ENCODE assay signal across 32 cellular contexts in genomic region chr9:25017779-25018178, GRCh38.
"Had no signal": no experiment of that assay in that cellular context is flagged by ENCODE, and none has a peak within 500 bp of the region (broad histone marks: within the 10 kb centered on the region; RNA-seq: fewer than 3 reads in every experiment).

No MANE protein-coding gene starts in this region.

- ATAC-seq: activated naive CD4-positive, alpha-beta T cell treated with anti-CD3 and anti-CD28 coated beads, Interleukin-2, amount 50 U/mL, for 72 hours; activated naive CD8-positive, alpha-beta T cell treated with anti-CD3 and anti-CD28 coated beads, Interleukin-2, amount 50 U/mL, for 24 hours; activated T-cell treated with anti-CD3 and anti-CD28 coated beads, Interleukin-2, amount 50 U/mL, for 4 hours; activated T-cell treated with anti-CD3 and anti-CD28 coated beads, Interleukin-2, amount 50 U/mL, for 72 hours; activated T-helper 17 cell treated with anti-CD3 and anti-CD28 coated beads, Interleukin-2, amount 50 U/mL, for 72 hours; body of pancreas had no signal

- H3K4me3 ChIP-seq: adrenal gland, ascending aorta, body of pancreas, breast epithelium, cardiac muscle cell had no signal

- FAIRE-seq: astrocyte, bronchial epithelial cell had no signal

- H3K27ac ChIP-seq: adrenal gland, ascending aorta, body of pancreas, brain microvascular endothelial cell, breast epithelium, cardiac muscle cell had no signal

- H3K27me3 ChIP-seq: adrenal gland, ascending aorta, body of pancreas, brain microvascular endothelial cell, breast epithelium, cardiac muscle cell had no signal

- H3K36me3 ChIP-seq: adrenal gland, ascending aorta, brain microvascular endothelial cell, breast epithelium, cardiac muscle cell had no signal

- H3K9me3 ChIP-seq: adrenal gland, ascending aorta, body of pancreas, breast epithelium had no signal

- H3K4me1 ChIP-seq: adrenal gland, ascending aorta, body of pancreas, breast epithelium had no signal

- DNase-seq: activated effector memory CD4-positive, alpha-beta T cell treated with anti-CD3 and anti-CD28 coated beads, Interleukin-2, amount 50 U/mL, for 16 hours; activated effector memory CD4-positive, alpha-beta T cell treated with Interleukin-2 at 50 U/mL for 16 hours; activated gamma-delta T cell; activated gamma-delta T cell treated with Interleukin-2 at 50 U/mL for 16 hours; activated naive CD4-positive, alpha-beta T cell; activated naive CD4-positive, alpha-beta T cell treated with anti-CD3 and anti-CD28 coated beads for 36 hours; activated naive CD4-positive, alpha-beta T cell treated with anti-CD3 and anti-CD28 coated beads, Interleukin-2, amount 10 ng/mL, durations not matched to agents 7 days and 5 days; activated naive CD4-positive, alpha-beta T cell treated with anti-CD3 and anti-CD28 coated beads, Interleukin-2, amount 50 U/mL, for 16 hours; activated naive CD4-positive, alpha-beta T cell treated with Interleukin-2 at 50 U/mL for 16 hours; activated naive CD8-positive, alpha-beta T cell treated with anti-CD3 and anti-CD28 coated beads for 36 hours; activated naive CD8-positive, alpha-beta T cell treated with anti-CD3 and anti-CD28 coated beads, Interleukin-2, amount 10 ng/mL, durations not matched to agents 7 days and 5 days; activated naive CD8-positive, alpha-beta T cell treated with anti-CD3 and anti-CD28 coated beads, Interleukin-2, amount 50 U/mL, for 24 hours; activated T-cell treated with anti-CD3 and anti-CD28 coated beads, Interleukin-2, amount 50 U/mL, for 4 hours; activated T-cell treated with anti-CD3 and anti-CD28 coated beads, Interleukin-2, amount 50 U/mL, for 48 hours; activated T-cell treated with anti-CD3 and anti-CD28 coated beads, Interleukin-2, amount 50 U/mL, for 72 hours; adrenal gland; amniotic stem cell; amygdala; anterior cingulate cortex; aorta; body of pancreas; brain microvascular endothelial cell; caudate nucleus; central memory CD4-positive, alpha-beta T cell; cerebellar nuclear complex had no signal
